9 cellular contexts compared by ENCODE assay signal in genomic region chr20:49505518-49505917, GRCh38. TPM values are rescaled to one million over a fixed set of nuclear protein-coding genes. Genes with fewer than 3 reads are reported as not detected.
DNase-seq lines count a peak whose midpoint lies in the region; ATAC-seq, FAIRE-seq and TF ChIP-seq lines count a peak whose summit lies in the region.
"Had no signal": no experiment of that assay in that cellular context is flagged by ENCODE, and none has a peak within 500 bp of the region (broad histone marks: within the 10 kb centered on the region; RNA-seq: fewer than 3 reads in every experiment).

No MANE protein-coding gene starts in this region.

- peaks cover 0 to 16% (median 3%) of the 10 kb centered on the region in 12 donors for H3K4me1 ChIP-seq in heart left ventricle
- peaks cover 2 to 34% (median 6%) of the 10 kb centered on the region in 3 donors for H3K4me1 ChIP-seq in gastroesophageal sphincter
- H3K4me1 ChIP-seq in thyroid gland = no peaks in the 10 kb centered on the region

- TF ChIP-seq EP300 in gastroesophageal sphincter (IDR thresholded peaks at IDR 0.05) = no peak

- H3K27me3 Mint-ChIP-seq in activated T-helper 2 cell treated with anti-CD3 and anti-CD28 coated beads, Interferon-gamma antibody, Interleukin-2, Interleukin-4, amounts not matched to agents 10 μg/mL and 5 μg/mL and 100 μg/mL, durations not matched to agents 14 hours and 24 hours and 36 hours (ENCODE audit: low read depth) = peaks cover 6% of the 10 kb centered on the region

- peaks cover 5% of the 10 kb centered on the region for H3K36me3 Mint-ChIP-seq in activated T-helper 2 cell treated with anti-CD3 and anti-CD28 coated beads, Interferon-gamma antibody, Interleukin-2, Interleukin-4, amounts not matched to agents 10 μg/mL and 5 μg/mL and 100 μg/mL, durations not matched to agents 14 hours and 24 hours and 36 hours (ENCODE audit: low read depth)

- H3K4me1 Mint-ChIP-seq in activated T-helper 2 cell treated with anti-CD3 and anti-CD28 coated beads, Interferon-gamma antibody, Interleukin-2, Interleukin-4, amounts not matched to agents 10 μg/mL and 5 μg/mL and 100 μg/mL, durations not matched to agents 14 hours and 24 hours and 36 hours (ENCODE audit: low read depth) = peaks cover 6% of the 10 kb centered on the region

- H3K27ac ChIP-seq in heart left ventricle (no peak overlapping the region), gastroesophageal sphincter (no peak overlapping the region), thyroid gland (no peak overlapping the region)

- no peak overlapping the region for H3K27ac Mint-ChIP-seq in activated T-helper 2 cell treated with anti-CD3 and anti-CD28 coated beads, Interferon-gamma antibody, Interleukin-2, Interleukin-4, amounts not matched to agents 10 μg/mL and 5 μg/mL and 100 μg/mL, durations not matched to agents 14 hours and 24 hours and 36 hours

- ATAC-seq in heart left ventricle (peak in 3 of 4 donors; percentile 12 to 36 (median 21)), Right ventricle myocardium inferior (no peak), gastroesophageal sphincter (peak; percentile 19), omental fat pad (ENCODE audit: low FRiP score) (no peak), GM18502 (IDR thresholded peaks at IDR 0.05; ENCODE audit: poor library complexity, unreplicated experiment) (no peak)

- intact Hi-C loops in heart left ventricle (cut with DNase I) = loop anchor here in 1 of 10 donors (5.0 kb wide), 1 partner anchor 173 kb away; no protein-coding TSS in a partner anchor
- intact Hi-C loops in Right ventricle myocardium inferior (cut with DNase I) = no loop called here
- intact Hi-C loops in thyroid gland (cut with DNase I) = loop anchor here (5.0 kb wide), 1 partner anchor 168 kb away; no protein-coding TSS in a partner anchor
- intact Hi-C loops in activated T-helper 2 cell treated with anti-CD3 and anti-CD28 coated beads, Interferon-gamma antibody, Interleukin-2, Interleukin-4, amounts not matched to agents 10 μg/mL and 5 μg/mL and 100 μg/mL, durations not matched to agents 14 hours and 24 hours and 36 hours (cut with micrococcal nuclease) = no loop called here

- peaks cover 0 to 43% (median 0%) of the 10 kb centered on the region in 9 donors for H3K36me3 ChIP-seq in heart left ventricle
- peaks cover 0 to 21% of the 10 kb centered on the region in 2 donors for H3K36me3 ChIP-seq in gastroesophageal sphincter
- no peaks in the 10 kb centered on the region for H3K36me3 ChIP-seq in thyroid gland

- no peak overlapping the region for H3K4me3 Mint-ChIP-seq in activated T-helper 2 cell treated with anti-CD3 and anti-CD28 coated beads, Interferon-gamma antibody, Interleukin-2, Interleukin-4, amounts not matched to agents 10 μg/mL and 5 μg/mL and 100 μg/mL, durations not matched to agents 14 hours and 24 hours and 36 hours (ENCODE audit: low read depth)

- H3K4me3 ChIP-seq in heart left ventricle (no peak overlapping the region), gastroesophageal sphincter (no peak overlapping the region), thyroid gland (replicated peaks in 1 of 3) (no peak overlapping the region)

- DNase-seq in heart left ventricle = peak in 4 of 5 donors; percentile 28 to 51 (median 38)
- DNase-seq in Right ventricle myocardium inferior (ENCODE audit: missing footprints) = no peak
- DNase-seq in RCC 7860 (ENCODE audit: low spot score) = peak; percentile 66
- DNase-seq in thyroid gland = peak; percentile 23 to 33
- DNase-seq in omental fat pad (ENCODE audit: low spot score) = no peak
- no peak for DNase-seq in activated T-helper 2 cell treated with anti-CD3 and anti-CD28 coated beads, Interferon-gamma antibody, Interleukin-2, Interleukin-4, amounts not matched to agents 10 μg/mL and 5 μg/mL and 100 μg/mL, durations not matched to agents 14 hours and 24 hours and 36 hours (ENCODE audit: low spot score)
- DNase-seq: NCI-H510A had no signal

- TF ChIP-seq CTCF in heart left ventricle (IDR thresholded peaks at IDR 0.05) (no peak), gastroesophageal sphincter (IDR thresholded peaks at IDR 0.05) (no peak), thyroid gland (IDR thresholded peaks at IDR 0.05) (no peak), omental fat pad (IDR thresholded peaks at IDR 0.05) (no peak)

- 12 to 22% (median 14%) methylated on average over 8 to 9 of the region's 9 CpGs for WGBS in heart left ventricle, 4 donors
- WGBS in gastroesophageal sphincter (ENCODE audit: low coverage in 1 of 2), 2 donors = no CpG with 5 or more reads among the region's 9 CpGs
- 24 to 28% methylated on average over 5 to 6 of the region's 9 CpGs for WGBS in thyroid gland, 2 donors

- TF ChIP-seq POLR2A in heart left ventricle (IDR thresholded peaks at IDR 0.05) (no peak), gastroesophageal sphincter (IDR thresholded peaks at IDR 0.05) (no peak), thyroid gland (IDR thresholded peaks at IDR 0.05) (no peak)

- no peaks in the 10 kb centered on the region for H3K9me3 Mint-ChIP-seq in activated T-helper 2 cell treated with anti-CD3 and anti-CD28 coated beads, Interferon-gamma antibody, Interleukin-2, Interleukin-4, amounts not matched to agents 10 μg/mL and 5 μg/mL and 100 μg/mL, durations not matched to agents 14 hours and 24 hours and 36 hours

- no peak for FAIRE-seq in RCC 7860 (lab: Jason Lieb, UNC)

- H3K9me3 ChIP-seq in heart left ventricle (no peaks in the 10 kb centered on the region), gastroesophageal sphincter (no peaks in the 10 kb centered on the region), thyroid gland (no peaks in the 10 kb centered on the region)

- H3K27me3 ChIP-seq in heart left ventricle (peaks cover 0 to 17% (median 0%) of the 10 kb centered on the region in 9 donors), gastroesophageal sphincter (no peaks in the 10 kb centered on the region), thyroid gland (no peaks in the 10 kb centered on the region)

RNA-seq across cellular contexts. Expression of gene KCNB1, which starts 23.1 kb away (rescaled TPM):
- 1 to 10 TPM in 7 of 9 donors, under 1 TPM in 2; 0.72 to 4.9 (median 1.3) TPM for total RNA-seq in heart left ventricle
- polyA plus RNA-seq in heart left ventricle = 1 to 10 TPM in 1 of 2 donors, under 1 TPM in 1; 0.84 to 1.9 TPM
- total RNA-seq in Right ventricle myocardium inferior = 0.81 TPM
- 10 to 100 TPM; 26.3 to 44.1 (median 38.0) TPM for total RNA-seq in gastroesophageal sphincter
- under 1 TPM; 0.34 to 0.54 (median 0.47) TPM for total RNA-seq in thyroid gland
- 10 to 100 TPM; 15.0 to 34.4 (median 22.9) TPM for total RNA-seq in omental fat pad
- 0.05 TPM in 1 of 2 replicates, not detected in the other for total RNA-seq in activated T-helper 2 cell treated with anti-CD3 and anti-CD28 coated beads, Interferon-gamma antibody, Interleukin-2, Interleukin-4, amounts not matched to agents 10 μg/mL and 5 μg/mL and 100 μg/mL, durations not matched to agents 14 hours and 24 hours and 36 hours

Comparison
In these comparisons a context has a peak if more than half of its experiments do, and no peak if none do; other contexts are left out.
1. ATAC-seq: peak in heart left ventricle (3 of 4) and gastroesophageal sphincter (single experiment); none in Right ventricle myocardium inferior (single experiment), omental fat pad (single experiment) and GM18502 (single experiment).
2. DNase-seq: peak in heart left ventricle (4 of 5), RCC 7860 (single experiment) and thyroid gland (2 of 2); none in Right ventricle myocardium inferior (single experiment), omental fat pad (single experiment) and activated T-helper 2 cell treated with anti-CD3 and anti-CD28 coated beads, Interferon-gamma antibody, Interleukin-2, Interleukin-4, amounts not matched to agents 10 μg/mL and 5 μg/mL and 100 μg/mL, durations not matched to agents 14 hours and 24 hours and 36 hours (single experiment).